ENCODE assay signal across 19 cellular contexts in the genomic region with DNA sequence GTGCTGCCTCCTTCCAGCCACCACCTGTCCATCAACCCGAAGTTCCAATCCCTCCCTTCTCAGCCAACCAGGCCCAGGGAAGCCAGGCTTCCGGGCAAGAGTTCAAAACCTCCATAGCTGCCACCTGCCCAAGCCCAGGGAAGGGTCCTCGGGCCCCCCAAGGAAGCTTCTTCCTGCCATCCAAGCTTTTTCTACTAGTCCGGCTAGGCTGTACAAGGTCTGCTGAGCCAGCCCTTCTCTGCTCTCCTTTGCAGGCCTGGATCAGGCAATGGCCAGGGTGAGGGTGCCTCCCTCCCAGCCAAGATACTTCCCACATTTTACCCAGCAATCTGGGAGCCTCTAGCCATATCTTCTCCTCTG.
DNase-seq lines count a peak whose midpoint lies in the region; ATAC-seq and TF ChIP-seq lines count a peak whose summit lies in the region.
"Had no signal": no experiment of that assay in that cellular context is flagged by ENCODE, and none has a peak within 500 bp of the region (broad histone marks: within the 10 kb centered on the region; RNA-seq: fewer than 3 reads in every experiment).

No MANE protein-coding gene starts in this region.

- peaks cover 0 to 5% (median 2%) of the 10 kb centered on the region in 4 donors for H3K9me3 ChIP-seq in stomach
- H3K9me3 ChIP-seq: BE2C had no signal

- TF ChIP-seq CTCF in nephron (IDR thresholded peaks at IDR 0.05; ENCODE audit: unreplicated experiment in 3 of 3) (no peak), stomach (IDR thresholded peaks at IDR 0.05) (no peak), natural killer cell (IDR thresholded peaks at IDR 0.05) (no peak)

- H3K36me3 ChIP-seq in stomach: no peaks in the 10 kb centered on the region
- H3K36me3 ChIP-seq: BE2C had no signal

- H3K9me3 Mint-ChIP-seq in nephron (peaks cover 10% of the 10 kb centered on the region), natural killer cell (no peaks in the 10 kb centered on the region)
- H3K9me3 Mint-ChIP-seq in naive thymus-derived CD8-positive, alpha-beta T cell: peaks cover 0 to 3% (median 0%) of the 10 kb centered on the region in 9 donors
- H3K9me3 Mint-ChIP-seq: CD4-positive, CD25-positive, alpha-beta regulatory T cell; GM23338 had no signal

- intact Hi-C loops in posterior vena cava (cut with DNase I) (no loop called here), stomach (cut with DNase I; ENCODE audit: low total_unique reads) (loop anchor here (10.0 kb wide), 1 partner anchor 156 kb away; no protein-coding TSS in a partner anchor), natural killer cell (cut with micrococcal nuclease) (no loop called here)

- ATAC-seq in naive thymus-derived CD8-positive, alpha-beta T cell: no peak
- no peak for ATAC-seq in natural killer cell
- ATAC-seq: GM23338 had no signal

- POLR2A ChIA-PET in naive thymus-derived CD8-positive, alpha-beta T cell (lab: Charles Lee): no interaction called here

- peaks cover 0 to 3% (median 0%) of the 10 kb centered on the region in 4 donors for H3K4me1 ChIP-seq in stomach

- H3K4me3 ChIP-seq in stomach: no peak overlapping the region
- H3K4me3 ChIP-seq: GM23338 had no signal

- no peaks in the 10 kb centered on the region for H3K27me3 Mint-ChIP-seq in nephron (ENCODE audit: low read depth)
- H3K27me3 Mint-ChIP-seq in naive thymus-derived CD8-positive, alpha-beta T cell: no peaks in the 10 kb centered on the region
- no peaks in the 10 kb centered on the region for H3K27me3 Mint-ChIP-seq in natural killer cell (ENCODE audit: low read depth in 2 of 2)
- H3K27me3 Mint-ChIP-seq: CD4-positive, CD25-positive, alpha-beta regulatory T cell had no signal

- 53 to 91% (median 80%) methylated on average over 1 to 4 of the region's 4 CpGs for WGBS in stomach, 5 donors

- H3K4me1 Mint-ChIP-seq in nephron (peaks cover 38% of the 10 kb centered on the region), natural killer cell (no peaks in the 10 kb centered on the region)
- H3K4me1 Mint-ChIP-seq in naive thymus-derived CD8-positive, alpha-beta T cell: no peaks in the 10 kb centered on the region
- H3K4me1 Mint-ChIP-seq: CD4-positive, CD25-positive, alpha-beta regulatory T cell; CD8-positive, alpha-beta memory T cell had no signal

- H3K36me3 Mint-ChIP-seq in nephron (ENCODE audit: low read depth) (no peaks in the 10 kb centered on the region), natural killer cell (no peaks in the 10 kb centered on the region)
- H3K36me3 Mint-ChIP-seq in naive thymus-derived CD8-positive, alpha-beta T cell: no peaks in the 10 kb centered on the region
- H3K36me3 Mint-ChIP-seq: CD4-positive, CD25-positive, alpha-beta regulatory T cell; CD8-positive, alpha-beta memory T cell had no signal

- no peak overlapping the region for H3K27ac ChIP-seq in stomach
- H3K27ac ChIP-seq: HL-60 had no signal

- H3K27ac Mint-ChIP-seq in nephron: peak overlapping the region; percentile 32 to 89 (median 79)
- H3K27ac Mint-ChIP-seq in naive thymus-derived CD8-positive, alpha-beta T cell: no peak overlapping the region
- H3K27ac Mint-ChIP-seq in natural killer cell: no peak overlapping the region
- H3K27ac Mint-ChIP-seq: CD4-positive, CD25-positive, alpha-beta regulatory T cell; GM23338 had no signal

- H3K4me3 Mint-ChIP-seq in nephron: no peak overlapping the region
- H3K4me3 Mint-ChIP-seq in naive thymus-derived CD8-positive, alpha-beta T cell: no peak overlapping the region
- no peak overlapping the region for H3K4me3 Mint-ChIP-seq in natural killer cell
- H3K4me3 Mint-ChIP-seq: CD4-positive, CD25-positive, alpha-beta regulatory T cell; GM23338 had no signal

- no peak for TF ChIP-seq EP300 in stomach (IDR thresholded peaks at IDR 0.05)

- H3K27me3 ChIP-seq in stomach: peaks cover 0 to 22% (median 0%) of the 10 kb centered on the region in 3 donors
- H3K27me3 ChIP-seq: BE2C had no signal

- peak; percentile 17 for DNase-seq in posterior vena cava (ENCODE audit: low spot score)
- peak; percentile 13 for DNase-seq in stomach
- no peak for DNase-seq in naive thymus-derived CD8-positive, alpha-beta T cell
- no peak for DNase-seq in stimulated activated CD4-positive, alpha-beta T cell treated with anti-CD3 and anti-CD28 coated beads, Interleukin-12 subunit alpha, Interleukin-12 subunit beta, amount 100 ng/mL, for 4 hours
- DNase-seq in natural killer cell: no peak
- DNase-seq: ACHN; BE2C; C1 segment of cervical spinal cord; CD4-positive, CD25-positive, alpha-beta regulatory T cell; CD8-positive, alpha-beta memory T cell; COR-L47; DMS 273 treated with DMSO at 0.1 percent for 48 hours; DMS53; GDM1; HCEC 1CT; IMR-90 had no signal

- no peak for TF ChIP-seq POLR2A in stomach (IDR thresholded peaks at IDR 0.05)

Comparison
In these comparisons a context has a peak if more than half of its experiments do, and no peak if none do; other contexts are left out.
1. H3K27ac Mint-ChIP-seq: peak in nephron (3 of 3); none in naive thymus-derived CD8-positive, alpha-beta T cell (0 of 10) and natural killer cell (0 of 2).
2. DNase-seq: peak in posterior vena cava (single experiment) and stomach (single experiment); none in naive thymus-derived CD8-positive, alpha-beta T cell (0 of 10), stimulated activated CD4-positive, alpha-beta T cell treated with anti-CD3 and anti-CD28 coated beads, Interleukin-12 subunit alpha, Interleukin-12 subunit beta, amount 100 ng/mL, for 4 hours (single experiment) and natural killer cell (single experiment).